In the genomic region with DNA sequence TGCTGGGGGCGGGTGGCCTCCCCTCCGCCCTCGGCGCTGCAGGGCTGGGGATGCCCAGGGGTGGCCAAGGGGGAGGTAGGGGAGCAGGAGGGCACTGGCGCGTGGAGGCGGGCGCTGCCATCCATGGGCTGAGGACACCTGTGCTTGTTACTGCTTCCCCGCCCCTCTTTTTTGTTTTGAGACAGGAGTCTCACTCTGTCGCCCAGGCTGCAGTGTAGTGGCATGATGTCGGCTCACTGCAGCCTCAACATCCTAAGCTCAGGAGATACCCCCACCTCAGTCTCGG, we compare ENCODE assay signal across 9 cellular contexts. TPM values are rescaled to one million over a fixed set of nuclear protein-coding genes. Genes with fewer than 3 reads are reported as not detected.
DNase-seq lines count a peak whose midpoint lies in the region; ATAC-seq, FAIRE-seq and TF ChIP-seq lines count a peak whose summit lies in the region.
"Had no signal": no experiment of that assay in that cellular context is flagged by ENCODE, and none has a peak within 500 bp of the region (broad histone marks: within the 10 kb centered on the region; RNA-seq: fewer than 3 reads in every experiment).

No MANE protein-coding gene starts in this region.

- in situ Hi-C loops in GM13977 (cut with MboI; ENCODE audit: low pct_unique_long_range_greater_than_20kb, low sequenced_read_pairs, unreplicated experiment), result no loop called here

- no peaks in the 10 kb centered on the region for H3K36me3 Mint-ChIP-seq in activated T-helper 2 cell treated with anti-CD3 and anti-CD28 coated beads, Interferon-gamma antibody, Interleukin-2, Interleukin-4, amounts not matched to agents 10 μg/mL and 5 μg/mL and 100 μg/mL, durations not matched to agents 14 hours and 24 hours and 36 hours (ENCODE audit: low read depth)

- 16% methylated on average over 12 of the region's 12 CpGs for WGBS in thymus

- H3K27ac ChIP-seq in kidney (ENCODE audit: low read depth in 2 of 2, low read length in 2 of 2) (peak overlapping the region in 1 of 2 donors; percentile 53), thymus (ENCODE audit: low read depth) (peak overlapping the region; percentile 2)

- H3K27me3 Mint-ChIP-seq in activated T-helper 2 cell treated with anti-CD3 and anti-CD28 coated beads, Interferon-gamma antibody, Interleukin-2, Interleukin-4, amounts not matched to agents 10 μg/mL and 5 μg/mL and 100 μg/mL, durations not matched to agents 14 hours and 24 hours and 36 hours (ENCODE audit: low read depth), result no peaks in the 10 kb centered on the region

- H3K9me3 ChIP-seq in kidney (ENCODE audit: control insufficient read depth in 1 of 2, low read length in 2 of 2), result no peaks in the 10 kb centered on the region
- no peaks in the 10 kb centered on the region for H3K9me3 ChIP-seq in thymus (ENCODE audit: control insufficient read depth)

- no peak overlapping the region for H3K9ac ChIP-seq in kidney (ENCODE audit: low read length in 2 of 2)

- H3K27me3 ChIP-seq in thymus (ENCODE audit: control insufficient read depth, insufficient read depth), result peaks cover 9% of the 10 kb centered on the region

- DNase-seq in GM13977 (ENCODE audit: low spot score) (no peak), kidney (no peak), NCI-H446 (lab: John Stamatoyannopoulos, UW) (no peak), DMS 273 treated with DMSO at 0.1 percent for 48 hours (lab: John Stamatoyannopoulos, UW) (no peak), NCI-H2029 (lab: John Stamatoyannopoulos, UW) (no peak)
- DNase-seq in activated T-helper 2 cell treated with anti-CD3 and anti-CD28 coated beads, Interferon-gamma antibody, Interleukin-2, Interleukin-4, amounts not matched to agents 10 μg/mL and 5 μg/mL and 100 μg/mL, durations not matched to agents 14 hours and 24 hours and 36 hours (ENCODE audit: low spot score), result no peak

- H3K36me3 ChIP-seq in kidney (ENCODE audit: control insufficient read depth in 1 of 2, insufficient read depth in 2 of 2, low read length in 2 of 2) (peaks cover 0 to 4% of the 10 kb centered on the region in 2 donors), thymus (ENCODE audit: control insufficient read depth, insufficient read depth) (no peaks in the 10 kb centered on the region)

- H3K4me3 ChIP-seq in kidney (ENCODE audit: low read length in 2 of 2), result peak overlapping the region; percentile 19 to 54
- H3K4me3 ChIP-seq in thymus (ENCODE audit: low read length), result peak overlapping the region; percentile 63

- FAIRE-seq in kidney (lab: Jason Lieb, UNC), result no peak

- intact Hi-C loops in activated T-helper 2 cell treated with anti-CD3 and anti-CD28 coated beads, Interferon-gamma antibody, Interleukin-2, Interleukin-4, amounts not matched to agents 10 μg/mL and 5 μg/mL and 100 μg/mL, durations not matched to agents 14 hours and 24 hours and 36 hours (cut with micrococcal nuclease), result loop anchor here (5.0 kb wide), 1 partner anchor 100 kb away; a partner anchor contains a TSS
- intact Hi-C loops in kidney (cut with DNase I), result no loop called here

- peak; percentile 2 for TF ChIP-seq CTCF in GM13977 (IDR thresholded peaks at IDR 0.05; ENCODE audit: extremely low read depth, insufficient read depth, missing control alignments)
- no peak for TF ChIP-seq CTCF in kidney (IDR thresholded peaks at IDR 0.05; ENCODE audit: borderline replicate concordance, extremely low read depth, insufficient read depth)

- peak; percentile 36 for ATAC-seq in HG02759 (IDR thresholded peaks at IDR 0.05; ENCODE audit: unreplicated experiment)

- no peaks in the 10 kb centered on the region for H3K4me1 Mint-ChIP-seq in activated T-helper 2 cell treated with anti-CD3 and anti-CD28 coated beads, Interferon-gamma antibody, Interleukin-2, Interleukin-4, amounts not matched to agents 10 μg/mL and 5 μg/mL and 100 μg/mL, durations not matched to agents 14 hours and 24 hours and 36 hours (ENCODE audit: low read depth)

- no peaks in the 10 kb centered on the region for H3K9me3 Mint-ChIP-seq in activated T-helper 2 cell treated with anti-CD3 and anti-CD28 coated beads, Interferon-gamma antibody, Interleukin-2, Interleukin-4, amounts not matched to agents 10 μg/mL and 5 μg/mL and 100 μg/mL, durations not matched to agents 14 hours and 24 hours and 36 hours

- H3K4me3 Mint-ChIP-seq in activated T-helper 2 cell treated with anti-CD3 and anti-CD28 coated beads, Interferon-gamma antibody, Interleukin-2, Interleukin-4, amounts not matched to agents 10 μg/mL and 5 μg/mL and 100 μg/mL, durations not matched to agents 14 hours and 24 hours and 36 hours (ENCODE audit: low read depth), result peak overlapping the region; percentile 68

- H3K4me1 ChIP-seq in kidney (ENCODE audit: control insufficient read depth in 1 of 2, insufficient read depth in 1 of 2, low read depth in 1 of 2, low read length in 2 of 2) (peaks cover 13% of the 10 kb centered on the region in 2 donors), thymus (ENCODE audit: control insufficient read depth, insufficient read depth, low read length) (peaks cover 6% of the 10 kb centered on the region)

- no peak overlapping the region for H3K27ac Mint-ChIP-seq in activated T-helper 2 cell treated with anti-CD3 and anti-CD28 coated beads, Interferon-gamma antibody, Interleukin-2, Interleukin-4, amounts not matched to agents 10 μg/mL and 5 μg/mL and 100 μg/mL, durations not matched to agents 14 hours and 24 hours and 36 hours

RNA-seq across cellular contexts. Expression of a gene that starts 0.7 kb away (rescaled TPM):
- total RNA-seq in activated T-helper 2 cell treated with anti-CD3 and anti-CD28 coated beads, Interferon-gamma antibody, Interleukin-2, Interleukin-4, amounts not matched to agents 10 μg/mL and 5 μg/mL and 100 μg/mL, durations not matched to agents 14 hours and 24 hours and 36 hours, result 22.1 and 24.1 TPM in 2 replicates
- 58.2 TPM for total RNA-seq in kidney
- polyA plus RNA-seq in kidney (ENCODE audit: insufficient read depth, low read depth, low replicate concordance) (20.5 TPM), thymus (19.3 TPM)

RNA-seq across cellular contexts. Expression of a gene that starts 25.3 kb away (rescaled TPM):
- 0.09 TPM in 1 of 2 replicates, not detected in the other for total RNA-seq in activated T-helper 2 cell treated with anti-CD3 and anti-CD28 coated beads, Interferon-gamma antibody, Interleukin-2, Interleukin-4, amounts not matched to agents 10 μg/mL and 5 μg/mL and 100 μg/mL, durations not matched to agents 14 hours and 24 hours and 36 hours
- 14.6 TPM for total RNA-seq in kidney
- polyA plus RNA-seq in kidney (ENCODE audit: insufficient read depth, low read depth, low replicate concordance) (27.8 TPM), thymus (14.2 TPM)
- total RNA-seq: activated CD8-positive, alpha-beta memory T cell treated with anti-CD3 and anti-CD28 coated beads for 36 hours had no signal

RNA-seq across cellular contexts. Expression of a gene that starts 58.1 kb away (rescaled TPM):
- total RNA-seq in activated T-helper 2 cell treated with anti-CD3 and anti-CD28 coated beads, Interferon-gamma antibody, Interleukin-2, Interleukin-4, amounts not matched to agents 10 μg/mL and 5 μg/mL and 100 μg/mL, durations not matched to agents 14 hours and 24 hours and 36 hours, result 0.09 TPM in 1 of 2 replicates, not detected in the other
- 7.1 TPM for total RNA-seq in kidney
- 0.62 TPM for polyA plus RNA-seq in kidney (ENCODE audit: insufficient read depth, low read depth, low replicate concordance)
- 3.3 TPM for polyA plus RNA-seq in thymus
- total RNA-seq: activated CD8-positive, alpha-beta memory T cell treated with anti-CD3 and anti-CD28 coated beads for 36 hours had no signal

Comparison
In these comparisons a context has a peak if more than half of its experiments do, and no peak if none do; other contexts are left out.
1. RNA of a gene that starts 25.3 kb away (total RNA-seq): 14.6 TPM in kidney (single experiment); 0.09 TPM in activated T-helper 2 cell treated with anti-CD3 and anti-CD28 coated beads, Interferon-gamma antibody, Interleukin-2, Interleukin-4, amounts not matched to agents 10 μg/mL and 5 μg/mL and 100 μg/mL, durations not matched to agents 14 hours and 24 hours and 36 hours; every median in the first group is over 10 times any median in the second.